10 cellular contexts compared by ENCODE assay signal in genomic region chr9:113484258-113484730, GRCh38. TPM values are rescaled to one million over a fixed set of nuclear protein-coding genes. Genes with fewer than 3 reads are reported as not detected.
A peak's percentile ranks its signal among the peaks of the same experiment; 100 is the strongest.
DNase-seq lines count a peak whose midpoint lies in the region; ATAC-seq, FAIRE-seq and TF ChIP-seq lines count a peak whose summit lies in the region.
"Had no signal": no experiment of that assay in that cellular context is flagged by ENCODE, and none has a peak within 500 bp of the region (broad histone marks: within the 10 kb centered on the region; RNA-seq: fewer than 3 reads in every experiment).

No MANE protein-coding gene starts in this region.

- H3K4me1 ChIP-seq in right lobe of liver (no peaks in the 10 kb centered on the region), upper lobe of right lung (peaks cover 9% of the 10 kb centered on the region)

- no peak for FAIRE-seq in H54 (lab: Jason Lieb, UNC)

- H3K4me3 ChIP-seq in brain microvascular endothelial cell (ENCODE audit: low read depth, low read length) (no peak overlapping the region), right lobe of liver (no peak overlapping the region), upper lobe of right lung (no peak overlapping the region)

- H3K36me3 ChIP-seq in brain microvascular endothelial cell (replicated peaks) (no peaks in the 10 kb centered on the region), right lobe of liver (no peaks in the 10 kb centered on the region), upper lobe of right lung (no peaks in the 10 kb centered on the region)
- H3K36me3 ChIP-seq: neutrophil, WERI-Rb-1 had no signal

- intact Hi-C loops in right lobe of liver (cut with DNase I) (no loop called here), upper lobe of right lung (cut with DNase I) (no loop called here)

- no peaks in the 10 kb centered on the region for H3K9me3 ChIP-seq in right lobe of liver
- H3K9me3 ChIP-seq in upper lobe of right lung = no peaks in the 10 kb centered on the region
- H3K9me3 ChIP-seq: neutrophil had no signal

- TF ChIP-seq POLR2A in right lobe of liver (IDR thresholded peaks at IDR 0.05) (no peak), H54 (IDR thresholded peaks at IDR 0.05; ENCODE audit: low read depth, low read length) (no peak)

- H3K27me3 ChIP-seq in brain microvascular endothelial cell (replicated peaks) (no peaks in the 10 kb centered on the region), right lobe of liver (no peaks in the 10 kb centered on the region), upper lobe of right lung (no peaks in the 10 kb centered on the region)
- H3K27me3 ChIP-seq: neutrophil had no signal

- ATAC-seq in right lobe of liver (peak; percentile 58 to 79 (median 72)), upper lobe of right lung (no peak), GM18870 (IDR thresholded peaks at IDR 0.05; ENCODE audit: unreplicated experiment) (no peak), HG03378 (IDR thresholded peaks at IDR 0.05; ENCODE audit: unreplicated experiment) (no peak)

- no peak for TF ChIP-seq CTCF in brain microvascular endothelial cell (IDR thresholded peaks at IDR 0.05; ENCODE audit: low read depth, low read length, missing control alignments)
- TF ChIP-seq CTCF in right lobe of liver (IDR thresholded peaks at IDR 0.05) = no peak
- TF ChIP-seq CTCF in upper lobe of right lung (IDR thresholded peaks at IDR 0.05) = no peak

- WGBS in right lobe of liver (ENCODE audit: insufficient coverage, low coverage, low lambda C conversion rate, missing lambda C conversion rate) = 20% methylated on average over 2 of the region's 2 CpGs

- DNase-seq in NCI-H2029 treated with DMSO at 0.1 percent for 48 hours (lab: John Stamatoyannopoulos, UW) = peak; percentile 78
- peak; percentile 11 for DNase-seq in brain microvascular endothelial cell
- DNase-seq in right lobe of liver = peak; percentile 84 to 89 (median 84)
- peak; percentile 60 for DNase-seq in upper lobe of right lung
- no peak for DNase-seq in H54 (ENCODE audit: insufficient read length, low spot score)
- DNase-seq: activated effector memory CD4-positive, alpha-beta T cell treated with Interleukin-2 at 50 U/mL for 16 hours; WERI-Rb-1 had no signal

- H3K27ac ChIP-seq in brain microvascular endothelial cell (no peak overlapping the region), right lobe of liver (no peak overlapping the region), upper lobe of right lung (peak overlapping the region; percentile 6)
- H3K27ac ChIP-seq: neutrophil, WERI-Rb-1 had no signal

- in situ Hi-C loops in brain microvascular endothelial cell (cut with HindIII; ENCODE audit: low pct_ligation_motif_present, low sequenced_read_pairs) = no loop called here

RNA-seq across cellular contexts. Expression of gene RGS3, which starts 20.8 kb away (rescaled TPM):
- total RNA-seq in right lobe of liver (10 to 100 TPM; 19.0 to 60.3 (median 31.0) TPM), upper lobe of right lung (71.1 TPM)

Comparison
In these comparisons a context has a peak if more than half of its experiments do, and no peak if none do; other contexts are left out.
1. ATAC-seq: peak in right lobe of liver (4 of 4); none in upper lobe of right lung (single experiment), GM18870 (single experiment) and HG03378 (single experiment).